Comparison of ENCODE assay signal across 8 cellular contexts in genomic region chr4:64539234-64539849, GRCh38.
DNase-seq lines count a peak whose midpoint lies in the region; ATAC-seq, FAIRE-seq and TF ChIP-seq lines count a peak whose summit lies in the region.

No MANE protein-coding gene starts in this region.

- no peak overlapping the region for H3K9ac ChIP-seq in endothelial cell of umbilical vein (replicated peaks; ENCODE audit: extremely low read depth, insufficient read depth, low read length)

- ATAC-seq in GM18502 (IDR thresholded peaks at IDR 0.05; ENCODE audit: poor library complexity, unreplicated experiment) (peak; percentile 98), HG02763 (IDR thresholded peaks at IDR 0.05; ENCODE audit: unreplicated experiment) (peak; percentile 89)

- no peaks in the 10 kb centered on the region for H3K36me3 ChIP-seq in endothelial cell of umbilical vein (ENCODE audit: control insufficient read depth in 2 of 2, extremely low read depth in 1 of 2, insufficient read depth in 2 of 2, low read length in 2 of 2)

- no peak for TF ChIP-seq POLR2A in endothelial cell of umbilical vein (IDR thresholded peaks at IDR 0.05; ENCODE audit: low read depth, low read length)

- POLR2A ChIA-PET in endothelial cell of umbilical vein (lab: Charles Lee) = no interaction called here

- in situ Hi-C loops in SK-MEL-5 (cut with HindIII; ENCODE audit: low pct_unique_long_range_greater_than_20kb, low sequenced_read_pairs) = no loop called here

- H3K27me3 ChIP-seq in endothelial cell of umbilical vein (ENCODE audit: control insufficient read depth in 2 of 2, insufficient read depth in 2 of 2, low read length in 2 of 2) = no peaks in the 10 kb centered on the region

- no peaks in the 10 kb centered on the region for H3K9me3 ChIP-seq in endothelial cell of umbilical vein (replicated peaks; ENCODE audit: control insufficient read depth, insufficient read depth, low read length)

- no peaks in the 10 kb centered on the region for H3K4me1 ChIP-seq in endothelial cell of umbilical vein (ENCODE audit: control insufficient read depth, extremely low read depth, insufficient read depth, low read length)

- H4K20me1 ChIP-seq in endothelial cell of umbilical vein (replicated peaks; ENCODE audit: control insufficient read depth, extremely low read depth, insufficient read depth, low read length) = no peaks in the 10 kb centered on the region

- H3K4me3 ChIP-seq in endothelial cell of umbilical vein (replicated peaks in 1 of 3; ENCODE audit: insufficient read depth in 1 of 3, low read depth in 1 of 3, low read length in 3 of 3) = no peak overlapping the region

- peak; percentile 72 for FAIRE-seq in endothelial cell of umbilical vein (lab: Jason Lieb, UNC)

- intact Hi-C loops in endothelial cell of umbilical vein (cut with micrococcal nuclease) = loop anchor here (1.0 kb wide), 2 partner anchors 225 to 381 kb away; no protein-coding TSS in a partner anchor

- no peaks in the 10 kb centered on the region for H3K9me1 ChIP-seq in endothelial cell of umbilical vein (replicated peaks; ENCODE audit: control insufficient read depth, extremely low read depth, insufficient read depth, low read length)

- CTCF ChIA-PET in endothelial cell of umbilical vein (lab: Charles Lee) = interaction anchor here (0.6 to 2.0 kb wide), 11 partner anchors 10 to 382 kb away, joined by 3 to 18 read pairs (median 5); no protein-coding TSS in a partner anchor

- H3K4me2 ChIP-seq in endothelial cell of umbilical vein (ENCODE audit: insufficient read depth, low read length) = no peak overlapping the region

- peak; percentile 42 to 61 for TF ChIP-seq CTCF in endothelial cell of umbilical vein (IDR thresholded peaks at IDR 0.05; ENCODE audit: extremely low read depth in 1 of 2, insufficient read depth in 1 of 2, low read depth in 1 of 2, low read length in 2 of 2)

- no TSS peak for BruUV-seq in endothelial cell of umbilical vein (replicated peaks; lab: Mats Ljungman, UMichigan)

- H3K27ac ChIP-seq in endothelial cell of umbilical vein (ENCODE audit: insufficient read depth, low read depth, low read length) = no peak overlapping the region

- dilution Hi-C loops in endothelial cell of umbilical vein (cut with MboI; ENCODE audit: extremely low pct_ligation_motif_present, low sequenced_read_pairs) = no loop called here

- no peaks in the 10 kb centered on the region for H3K79me2 ChIP-seq in endothelial cell of umbilical vein (ENCODE audit: control insufficient read depth, insufficient read depth, low read length)

- DNase-seq in AML-193 (lab: John Stamatoyannopoulos, UW) = peak; percentile 56 to 65
- DNase-seq in MV-4-11 (lab: John Stamatoyannopoulos, UW) = peak; percentile 39
- peak; percentile 71 for DNase-seq in SK-MEL-5 (ENCODE audit: low read depth, low spot score)
- peak; percentile 54 for DNase-seq in endothelial cell of umbilical vein (ENCODE audit: low read depth, low spot score)
- peak; percentile 45 for DNase-seq in middle frontal gyrus (ENCODE audit: extremely low spot score, low spot score)
- no peak for DNase-seq in activated gamma-delta T cell (lab: John Stamatoyannopoulos, UW)

- H2AFZ ChIP-seq in endothelial cell of umbilical vein (ENCODE audit: low read depth, low read length) = no peak overlapping the region

TF ChIP-seq in endothelial cell of umbilical vein, 7 proteins besides CTCF, POLR2A, EP300 and RAD21:
- TF ChIP-seq POLR2AphosphoS5 (IDR thresholded peaks at IDR 0.05; ENCODE audit: insufficient read depth, low read depth, low read length) (no peak), FOS (IDR thresholded peaks at IDR 0.05; ENCODE audit: borderline replicate concordance, insufficient read depth, low read length) (no peak), EZH2 (IDR thresholded peaks at IDR 0.05; ENCODE audit: borderline replicate concordance, low read depth, low read length, severe bottlenecking) (no peak), GATA2 (IDR thresholded peaks at IDR 0.05; ENCODE audit: insufficient read depth, insufficient read length, low read depth, low read length) (no peak), MYC (IDR thresholded peaks at IDR 0.05; ENCODE audit: low read depth, low read length) (no peak), JUN (IDR thresholded peaks at IDR 0.05; ENCODE audit: borderline replicate concordance, insufficient read depth, insufficient read length, low read depth) (no peak)
- TF ChIP-seq, protein P1, sequence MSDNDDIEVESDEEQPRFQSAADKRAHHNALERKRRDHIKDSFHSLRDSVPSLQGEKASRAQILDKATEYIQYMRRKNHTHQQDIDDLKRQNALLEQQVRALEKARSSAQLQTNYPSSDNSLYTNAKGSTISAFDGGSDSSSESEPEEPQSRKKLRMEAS (IDR thresholded peaks at IDR 0.05; ENCODE audit: insufficient read depth, insufficient read length) = no peak
TF ChIP-seq in endothelial cell of umbilical vein: peak in this region for 0.
